Comparison of ENCODE assay signal across 18 cellular contexts in the genomic region with DNA sequence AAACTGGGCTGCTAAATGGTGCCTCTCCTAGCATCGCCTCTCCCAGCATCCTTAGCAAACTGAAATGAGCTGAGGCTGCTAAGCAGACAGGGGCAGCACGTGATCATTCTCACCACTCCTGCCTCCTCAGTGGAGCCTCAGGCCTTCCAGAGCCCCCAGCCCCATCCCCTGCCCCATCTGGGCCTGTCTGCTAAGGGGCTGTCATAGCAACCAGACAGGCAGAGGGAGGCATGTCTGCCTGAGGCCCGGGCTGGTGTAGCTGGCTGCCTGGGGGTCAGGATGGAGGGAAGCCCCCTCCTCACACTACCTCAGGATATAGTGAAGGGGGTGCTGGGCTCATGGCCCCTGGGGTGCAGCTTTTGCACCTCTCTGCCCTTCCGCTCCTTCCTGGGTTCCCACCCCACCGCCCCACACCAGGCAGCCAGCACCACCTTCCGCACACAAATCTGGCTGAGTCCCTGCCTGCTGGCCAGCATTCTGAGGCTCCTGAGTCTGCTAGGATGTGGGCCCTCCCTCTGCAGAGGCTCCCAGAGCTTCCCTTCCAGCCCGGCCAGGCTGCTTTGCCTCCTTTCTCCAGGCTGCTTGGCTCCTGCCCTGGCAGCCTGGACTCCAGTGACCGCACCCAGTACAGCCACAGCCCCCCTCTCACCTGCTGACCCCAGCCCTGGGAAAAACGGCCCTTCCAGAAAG.
"Had no signal": no experiment of that assay in that cellular context is flagged by ENCODE, and none has a peak within 500 bp of the region (broad histone marks: within the 10 kb centered on the region; RNA-seq: fewer than 3 reads in every experiment).

No MANE protein-coding gene starts in this region.

- H3K4me1 ChIP-seq: parathyroid adenoma had no signal

- H3K79me2 ChIP-seq: hepatocyte, parathyroid adenoma had no signal

- H3K27ac Mint-ChIP-seq: dendritic cell treated with granulocyte-macrophage colony-stimulating factor and Interleukin-4, amounts not matched to agents 40 ng/mL and 50 ng/mL, for 4 days; stimulated activated naive B cell treated with anti-CD40 and anti-IgM and Interleukin-4, amounts not matched to agents 10 μg/mL and 1 μg/mL and 100 μg/mL, for 72 hours had no signal

- H3K36me3 ChIP-seq: neutrophil, spleen, WERI-Rb-1 had no signal

- H3K9me3 ChIP-seq: neutrophil, spleen had no signal

- H2AFZ ChIP-seq: hepatocyte, parathyroid adenoma had no signal

- DNase-seq: activated CD4-positive, alpha-beta T cell treated with anti-CD3 and anti-CD28 coated beads, Interleukin-2, amount 50 U/mL, for 4 hours; activated gamma-delta T cell; foreskin fibroblast; islet precursor cell; left colon; spleen; stimulated activated CD4-positive, alpha-beta T cell treated with anti-CD3 and anti-CD28 coated beads, Interleukin-4, amount 100 ng/mL, for 4 hours; stimulated activated naive B cell treated with anti-CD40 and anti-IgM and Interleukin-4, amounts not matched to agents 10 μg/mL and 1 μg/mL and 100 μg/mL, for 72 hours; SW 1271; WERI-Rb-1 had no signal

- H3K4me3 ChIP-seq: hepatocyte, lung, spleen had no signal

- H3K36me3 Mint-ChIP-seq: activated naive CD4-positive, alpha-beta T cell treated with anti-CD3 and anti-CD28 coated beads, Interleukin-2, amount 50 U/mL, for 24 hours; stimulated activated naive B cell treated with anti-CD40 and anti-IgM and Interleukin-4, amounts not matched to agents 10 μg/mL and 1 μg/mL and 100 μg/mL, for 72 hours had no signal

- H3K9ac ChIP-seq: parathyroid adenoma had no signal

- H3K9me3 Mint-ChIP-seq: activated naive CD4-positive, alpha-beta T cell treated with anti-CD3 and anti-CD28 coated beads, Interleukin-2, amount 50 U/mL, for 24 hours; dendritic cell treated with granulocyte-macrophage colony-stimulating factor and Interleukin-4, amounts not matched to agents 40 ng/mL and 50 ng/mL, for 4 days; stimulated activated naive B cell treated with anti-CD40 and anti-IgM and Interleukin-4, amounts not matched to agents 10 μg/mL and 1 μg/mL and 100 μg/mL, for 72 hours had no signal

- H3K27me3 ChIP-seq: hepatocyte had no signal

- H3K27ac ChIP-seq: epithelial cell of prostate, hepatocyte, neutrophil, parathyroid adenoma, WERI-Rb-1 had no signal

- FAIRE-seq: astrocyte had no signal

- H3K27me3 Mint-ChIP-seq: activated naive CD4-positive, alpha-beta T cell treated with anti-CD3 and anti-CD28 coated beads, Interleukin-2, amount 50 U/mL, for 24 hours had no signal

- H3K4me3 Mint-ChIP-seq: activated naive CD4-positive, alpha-beta T cell treated with anti-CD3 and anti-CD28 coated beads, Interleukin-2, amount 50 U/mL, for 24 hours; dendritic cell treated with granulocyte-macrophage colony-stimulating factor and Interleukin-4, amounts not matched to agents 40 ng/mL and 50 ng/mL, for 4 days; stimulated activated naive B cell treated with anti-CD40 and anti-IgM and Interleukin-4, amounts not matched to agents 10 μg/mL and 1 μg/mL and 100 μg/mL, for 72 hours had no signal

- ATAC-seq: left colon; stimulated activated naive B cell treated with anti-CD40 and anti-IgM and Interleukin-4, amounts not matched to agents 10 μg/mL and 1 μg/mL and 100 μg/mL, for 72 hours had no signal

- H3K4me2 ChIP-seq: hepatocyte had no signal
